Comparison of ENCODE assay signal across 1 cellular context in the genomic region with DNA sequence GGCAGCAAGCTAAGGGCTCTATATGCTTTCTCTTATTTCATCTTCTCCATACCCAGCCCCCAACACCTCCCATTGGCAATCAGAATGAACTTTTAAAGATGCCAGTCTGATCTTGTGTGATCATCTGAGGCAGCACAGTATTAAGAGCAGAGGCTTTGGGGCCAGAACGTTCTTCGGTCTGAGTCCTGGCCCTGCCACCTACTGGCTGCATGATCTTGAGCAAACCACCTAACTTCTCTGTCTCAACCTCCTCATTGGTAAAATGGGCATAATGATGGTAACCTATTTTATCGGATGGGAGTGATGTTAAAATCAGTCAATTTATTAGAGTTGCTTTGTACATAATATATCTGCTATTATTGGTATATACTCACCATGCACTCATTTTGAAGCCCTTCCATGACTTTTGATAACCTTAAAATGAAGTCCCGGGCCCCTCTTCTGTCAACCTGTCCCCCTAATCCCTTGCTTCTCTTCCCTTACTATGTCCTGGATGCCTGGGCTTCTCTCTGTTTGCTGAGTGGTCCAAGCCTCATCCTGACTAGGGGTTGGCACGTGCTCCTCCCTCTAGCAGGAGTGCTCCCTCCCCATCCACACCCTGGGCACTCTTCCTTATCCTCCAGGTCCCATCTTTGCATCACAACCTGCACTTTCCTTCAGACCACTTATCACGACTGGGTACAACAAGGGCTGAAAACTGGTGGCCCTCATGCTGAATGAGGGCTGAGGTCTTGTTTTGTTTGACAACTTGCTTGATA.
TF ChIP-seq lines count a peak whose summit lies in the region.

No MANE protein-coding gene starts in this region.

TF ChIP-seq in WTC11, 78 proteins besides CTCF, POLR2A, EP300 and RAD21 (continued from another document):
- TF ChIP-seq, protein P1, sequence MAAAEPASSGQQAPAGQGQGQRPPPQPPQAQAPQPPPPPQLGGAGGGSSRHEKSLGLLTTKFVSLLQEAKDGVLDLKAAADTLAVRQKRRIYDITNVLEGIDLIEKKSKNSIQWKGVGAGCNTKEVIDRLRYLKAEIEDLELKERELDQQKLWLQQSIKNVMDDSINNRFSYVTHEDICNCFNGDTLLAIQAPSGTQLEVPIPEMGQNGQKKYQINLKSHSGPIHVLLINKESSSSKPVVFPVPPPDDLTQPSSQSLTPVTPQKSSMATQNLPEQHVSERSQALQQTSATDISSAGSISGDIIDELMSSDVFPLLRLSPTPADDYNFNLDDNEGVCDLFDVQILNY (CRISPR knock-in tag; IDR thresholded peaks at IDR 0.05) = no peak
- no peak for TF ChIP-seq TP53 (CRISPR knock-in tag; IDR thresholded peaks at IDR 0.05)
- no peak for TF ChIP-seq RELA (CRISPR knock-in tag; IDR thresholded peaks at IDR 0.05; ENCODE audit: borderline replicate concordance)
- no peak for TF ChIP-seq MYBL2 (CRISPR knock-in tag; IDR thresholded peaks at IDR 0.05)
- no peak for TF ChIP-seq ZNF423 (CRISPR knock-in tag; IDR thresholded peaks at IDR 0.05)
- TF ChIP-seq, protein P2, sequence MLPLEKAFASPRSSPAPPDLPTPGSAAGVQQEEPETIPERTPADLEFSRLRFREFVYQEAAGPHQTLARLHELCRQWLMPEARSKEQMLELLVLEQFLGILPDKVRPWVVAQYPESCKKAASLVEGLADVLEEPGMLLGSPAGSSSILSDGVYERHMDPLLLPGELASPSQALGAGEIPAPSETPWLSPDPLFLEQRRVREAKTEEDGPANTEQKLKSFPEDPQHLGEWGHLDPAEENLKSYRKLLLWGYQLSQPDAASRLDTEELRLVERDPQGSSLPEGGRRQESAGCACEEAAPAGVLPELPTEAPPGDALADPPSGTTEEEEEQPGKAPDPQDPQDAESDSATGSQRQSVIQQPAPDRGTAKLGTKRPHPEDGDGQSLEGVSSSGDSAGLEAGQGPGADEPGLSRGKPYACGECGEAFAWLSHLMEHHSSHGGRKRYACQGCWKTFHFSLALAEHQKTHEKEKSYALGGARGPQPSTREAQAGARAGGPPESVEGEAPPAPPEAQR (CRISPR knock-in tag; IDR thresholded peaks at IDR 0.05) = no peak
- TF ChIP-seq, protein P3, sequence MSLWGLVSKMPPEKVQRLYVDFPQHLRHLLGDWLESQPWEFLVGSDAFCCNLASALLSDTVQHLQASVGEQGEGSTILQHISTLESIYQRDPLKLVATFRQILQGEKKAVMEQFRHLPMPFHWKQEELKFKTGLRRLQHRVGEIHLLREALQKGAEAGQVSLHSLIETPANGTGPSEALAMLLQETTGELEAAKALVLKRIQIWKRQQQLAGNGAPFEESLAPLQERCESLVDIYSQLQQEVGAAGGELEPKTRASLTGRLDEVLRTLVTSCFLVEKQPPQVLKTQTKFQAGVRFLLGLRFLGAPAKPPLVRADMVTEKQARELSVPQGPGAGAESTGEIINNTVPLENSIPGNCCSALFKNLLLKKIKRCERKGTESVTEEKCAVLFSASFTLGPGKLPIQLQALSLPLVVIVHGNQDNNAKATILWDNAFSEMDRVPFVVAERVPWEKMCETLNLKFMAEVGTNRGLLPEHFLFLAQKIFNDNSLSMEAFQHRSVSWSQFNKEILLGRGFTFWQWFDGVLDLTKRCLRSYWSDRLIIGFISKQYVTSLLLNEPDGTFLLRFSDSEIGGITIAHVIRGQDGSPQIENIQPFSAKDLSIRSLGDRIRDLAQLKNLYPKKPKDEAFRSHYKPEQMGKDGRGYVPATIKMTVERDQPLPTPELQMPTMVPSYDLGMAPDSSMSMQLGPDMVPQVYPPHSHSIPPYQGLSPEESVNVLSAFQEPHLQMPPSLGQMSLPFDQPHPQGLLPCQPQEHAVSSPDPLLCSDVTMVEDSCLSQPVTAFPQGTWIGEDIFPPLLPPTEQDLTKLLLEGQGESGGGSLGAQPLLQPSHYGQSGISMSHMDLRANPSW (CRISPR knock-in tag; conservative IDR thresholded peaks at IDR 0.05; ENCODE audit: low read depth) = no peak
- TF ChIP-seq, protein P4, sequence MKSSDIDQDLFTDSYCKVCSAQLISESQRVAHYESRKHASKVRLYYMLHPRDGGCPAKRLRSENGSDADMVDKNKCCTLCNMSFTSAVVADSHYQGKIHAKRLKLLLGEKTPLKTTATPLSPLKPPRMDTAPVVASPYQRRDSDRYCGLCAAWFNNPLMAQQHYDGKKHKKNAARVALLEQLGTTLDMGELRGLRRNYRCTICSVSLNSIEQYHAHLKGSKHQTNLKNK (CRISPR knock-in tag; IDR thresholded peaks at IDR 0.05) = no peak
- TF ChIP-seq ESRRA (CRISPR knock-in tag; IDR thresholded peaks at IDR 0.05; ENCODE audit: borderline replicate concordance) = no peak
- no peak for TF ChIP-seq NFYB (CRISPR knock-in tag; conservative IDR thresholded peaks at IDR 0.05; ENCODE audit: low read depth)
